ENCODE assay signal across 21 cellular contexts in the genomic region with DNA sequence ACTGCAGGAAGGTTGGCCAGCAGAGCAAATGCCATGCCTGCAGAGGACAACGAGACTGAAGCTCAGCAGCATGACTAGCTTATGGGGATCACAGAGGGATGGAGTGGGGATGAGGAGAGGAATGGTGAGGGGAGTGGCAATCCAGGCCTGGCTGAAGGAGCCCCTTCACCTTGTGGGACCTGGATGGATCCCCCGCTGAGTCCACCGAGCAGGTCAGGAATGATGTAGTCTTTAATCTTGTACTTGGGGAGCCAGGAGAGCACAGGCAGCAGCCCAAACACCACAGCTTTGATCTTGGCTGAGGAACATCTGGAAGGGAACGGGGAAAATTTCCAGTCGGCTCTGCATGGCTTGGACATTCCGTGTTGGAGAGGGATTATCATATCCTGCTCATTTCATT. TPM values are rescaled to one million over a fixed set of nuclear protein-coding genes. Genes with fewer than 3 reads are reported as not detected.
A peak's percentile ranks its signal among the peaks of the same experiment; 100 is the strongest.
DNase-seq lines count a peak whose midpoint lies in the region; ATAC-seq, FAIRE-seq and TF ChIP-seq lines count a peak whose summit lies in the region.
"Had no signal": no experiment of that assay in that cellular context is flagged by ENCODE, and none has a peak within 500 bp of the region (broad histone marks: within the 10 kb centered on the region; RNA-seq: fewer than 3 reads in every experiment).

No MANE protein-coding gene starts in this region.

- POLR2A ChIA-PET in PC-9 (lab: Charles Lee; ENCODE audit: unreplicated experiment) (no interaction called here), endothelial cell of umbilical vein (lab: Charles Lee) (no interaction called here)

- no peak overlapping the region for H3K4me3 Mint-ChIP-seq in progenitor cell of endocrine pancreas (ENCODE audit: low read depth)
- H3K4me3 Mint-ChIP-seq: CD8-positive, alpha-beta T cell had no signal

- no TSS peak for BruUV-seq in PC-9 (replicated peaks; lab: Mats Ljungman, UMichigan)
- no TSS peak for BruUV-seq in endothelial cell of umbilical vein (replicated peaks; lab: Mats Ljungman, UMichigan)

- H3K27ac Mint-ChIP-seq in progenitor cell of endocrine pancreas, result peak overlapping the region; percentile 97
- H3K27ac Mint-ChIP-seq: CD8-positive, alpha-beta T cell had no signal

- TF ChIP-seq CTCF in PC-9 (conservative IDR thresholded peaks at IDR 0.05) (no peak), endothelial cell of umbilical vein (IDR thresholded peaks at IDR 0.05; ENCODE audit: extremely low read depth in 1 of 2, insufficient read depth in 1 of 2, low read depth in 1 of 2, low read length in 2 of 2) (no peak), progenitor cell of endocrine pancreas (IDR thresholded peaks at IDR 0.05; ENCODE audit: unreplicated experiment) (no peak)

- no peak for ATAC-seq in GM21423 (IDR thresholded peaks at IDR 0.05; ENCODE audit: unreplicated experiment)
- no peak for ATAC-seq in GM18909 (IDR thresholded peaks at IDR 0.05; ENCODE audit: poor library complexity, unreplicated experiment)
- ATAC-seq: CD8-positive, alpha-beta T cell; Right ventricle myocardium inferior had no signal

- no peak for TF ChIP-seq POLR2A in endothelial cell of umbilical vein (IDR thresholded peaks at IDR 0.05; ENCODE audit: low read depth, low read length)

- H3K27me3 Mint-ChIP-seq in progenitor cell of endocrine pancreas, result peaks cover 5% of the 10 kb centered on the region

- H3K9me2 ChIP-seq in PC-9 (ENCODE audit: insufficient read depth), result 0 out of 2 replicates have a peak, but pooled peaks cover 5% of the 10 kb centered on the region

- H3K4me2 ChIP-seq in PC-9 (peak overlapping the region; percentile 69), endothelial cell of umbilical vein (ENCODE audit: insufficient read depth, low read length) (no peak overlapping the region)

- peak overlapping the region; percentile 87 for H2AFZ ChIP-seq in ACC112 (ENCODE audit: low read length, unreplicated experiment)
- 0 out of 2 replicates have a peak overlapping the region, but pooled peaks have one; percentile 63 for H2AFZ ChIP-seq in PC-9
- H2AFZ ChIP-seq in endothelial cell of umbilical vein (ENCODE audit: low read depth, low read length), result no peak overlapping the region

- dilution Hi-C loops in endothelial cell of umbilical vein (cut with MboI; ENCODE audit: extremely low pct_ligation_motif_present, low sequenced_read_pairs), result no loop called here

- no peaks in the 10 kb centered on the region for H3K9me3 ChIP-seq in PC-9 (ENCODE audit: insufficient read depth, low read depth)
- H3K9me3 ChIP-seq in endothelial cell of umbilical vein (replicated peaks; ENCODE audit: control insufficient read depth, insufficient read depth, low read length), result no peaks in the 10 kb centered on the region
- H3K9me3 ChIP-seq: HAP-1, Peyer's patch had no signal

- FAIRE-seq in endothelial cell of umbilical vein (lab: Jason Lieb, UNC), result no peak
- FAIRE-seq: GM12892, GM18507 had no signal

- no peaks in the 10 kb centered on the region for H3K9me1 ChIP-seq in endothelial cell of umbilical vein (replicated peaks; ENCODE audit: control insufficient read depth, extremely low read depth, insufficient read depth, low read length)

- H3K27ac ChIP-seq in ACC112 (ENCODE audit: low read depth, low read length) (peak overlapping the region; percentile 82), PC-9 (peak overlapping the region; percentile 99), endothelial cell of umbilical vein (ENCODE audit: insufficient read depth, low read depth, low read length) (peak overlapping the region; percentile 76)
- H3K27ac ChIP-seq: Peyer's patch had no signal

- H3K9me3 Mint-ChIP-seq in progenitor cell of endocrine pancreas (ENCODE audit: low read depth), result peaks cover 4% of the 10 kb centered on the region
- H3K9me3 Mint-ChIP-seq: CD8-positive, alpha-beta T cell had no signal

- H3K4me1 ChIP-seq in ACC112 (ENCODE audit: control insufficient read depth, insufficient read depth, low read length, unreplicated experiment) (peaks cover 44% of the 10 kb centered on the region), PC-9 (replicated peaks; ENCODE audit: insufficient read depth) (peaks cover 63% of the 10 kb centered on the region), endothelial cell of umbilical vein (ENCODE audit: control insufficient read depth, extremely low read depth, insufficient read depth, low read length) (peaks cover 34% of the 10 kb centered on the region)
- H3K4me1 ChIP-seq: Peyer's patch had no signal

- CTCF ChIA-PET in PC-9 (lab: Charles Lee), result interaction anchor here (0.6 to 1.1 kb wide), 2 partner anchors 35 to 45 kb away, joined by 3 to 4 read pairs; no protein-coding TSS in a partner anchor
- CTCF ChIA-PET in endothelial cell of umbilical vein (lab: Charles Lee), result interaction anchor here (2.3 to 27.5 kb wide), 2 partner anchors 14 to 49 kb away, joined by 10 to 1606 read pairs; no protein-coding TSS in a partner anchor

- H3K4me1 Mint-ChIP-seq in progenitor cell of endocrine pancreas (ENCODE audit: low read depth), result peaks cover 49% of the 10 kb centered on the region

- no peak overlapping the region for H3K9ac ChIP-seq in endothelial cell of umbilical vein (replicated peaks; ENCODE audit: extremely low read depth, insufficient read depth, low read length)

- DNase-seq in PC-9 (no peak), endothelial cell of umbilical vein (ENCODE audit: low read depth, low spot score) (no peak), progenitor cell of endocrine pancreas (ENCODE audit: low spot score, unreplicated experiment) (no peak), activated gamma-delta T cell treated with Interleukin-2 at 50 U/mL for 16 hours (no peak)
- no peak for DNase-seq in activated CD4-positive, alpha-beta T cell treated with anti-CD3 and anti-CD28 coated beads, Interleukin-2, amount 50 U/mL, for 48 hours
- DNase-seq: 8988T; CD8-positive, alpha-beta T cell; NCI-H1436; NCI-H2029; NCI-H526; Peyer's patch had no signal

- H3K36me3 Mint-ChIP-seq in progenitor cell of endocrine pancreas (ENCODE audit: insufficient read depth), result no peaks in the 10 kb centered on the region
- H3K36me3 Mint-ChIP-seq: CD8-positive, alpha-beta T cell had no signal

- H3F3A ChIP-seq in PC-9 (ENCODE audit: insufficient read depth, low read depth), result peaks cover 35% of the 10 kb centered on the region

- no peaks in the 10 kb centered on the region for H3K36me3 ChIP-seq in ACC112 (ENCODE audit: insufficient read depth, low read length)
- no peaks in the 10 kb centered on the region for H3K36me3 ChIP-seq in PC-9 (ENCODE audit: low read depth)
- no peaks in the 10 kb centered on the region for H3K36me3 ChIP-seq in endothelial cell of umbilical vein (ENCODE audit: control insufficient read depth in 2 of 2, extremely low read depth in 1 of 2, insufficient read depth in 2 of 2, low read length in 2 of 2)
- H3K36me3 ChIP-seq: HAP-1, Peyer's patch had no signal

- H3K27me3 ChIP-seq in ACC112 (ENCODE audit: insufficient read depth, low read length) (no peaks in the 10 kb centered on the region), PC-9 (ENCODE audit: insufficient read depth, low read depth) (no peaks in the 10 kb centered on the region), endothelial cell of umbilical vein (ENCODE audit: control insufficient read depth in 2 of 2, insufficient read depth in 2 of 2, low read length in 2 of 2) (no peaks in the 10 kb centered on the region)
- H3K27me3 ChIP-seq: Peyer's patch had no signal

- intact Hi-C loops in PC-9 (cut with micrococcal nuclease; ENCODE audit: unreplicated experiment), result no loop called here
- intact Hi-C loops in endothelial cell of umbilical vein (cut with micrococcal nuclease), result loop anchor here (1.0 kb wide), 1 partner anchor 119 kb away; the partner anchor contains the start of gene SLC41A1

- H3K4me3 ChIP-seq in ACC112 (ENCODE audit: low read depth, low read length) (no peak overlapping the region), PC-9 (no peak overlapping the region; the same call in 1 of the 2 replicates), endothelial cell of umbilical vein (replicated peaks in 1 of 3; ENCODE audit: insufficient read depth in 1 of 3, low read depth in 1 of 3, low read length in 3 of 3) (no peak overlapping the region)
- H3K4me3 ChIP-seq: HAP-1, Peyer's patch had no signal

- H3K79me2 ChIP-seq in ACC112 (ENCODE audit: control insufficient read depth, insufficient read depth, low read length, unreplicated experiment), result no peaks in the 10 kb centered on the region
- H3K79me2 ChIP-seq in PC-9 (ENCODE audit: low read depth), result no peaks in the 10 kb centered on the region
- no peaks in the 10 kb centered on the region for H3K79me2 ChIP-seq in endothelial cell of umbilical vein (ENCODE audit: control insufficient read depth, insufficient read depth, low read length)

- H4K20me1 ChIP-seq in PC-9 (ENCODE audit: insufficient read depth) (no peaks in the 10 kb centered on the region), endothelial cell of umbilical vein (replicated peaks; ENCODE audit: control insufficient read depth, extremely low read depth, insufficient read depth, low read length) (no peaks in the 10 kb centered on the region)

TF ChIP-seq in endothelial cell of umbilical vein, 7 proteins besides CTCF, POLR2A, EP300 and RAD21:
- TF ChIP-seq GATA2 (IDR thresholded peaks at IDR 0.05; ENCODE audit: insufficient read depth, insufficient read length, low read depth, low read length), result no peak
- no peak for TF ChIP-seq POLR2AphosphoS5 (IDR thresholded peaks at IDR 0.05; ENCODE audit: insufficient read depth, low read depth, low read length)
- no peak for TF ChIP-seq MYC (IDR thresholded peaks at IDR 0.05; ENCODE audit: low read depth, low read length)
- no peak for TF ChIP-seq MAX (IDR thresholded peaks at IDR 0.05; ENCODE audit: insufficient read depth, insufficient read length)
- TF ChIP-seq JUN (IDR thresholded peaks at IDR 0.05; ENCODE audit: borderline replicate concordance, insufficient read depth, insufficient read length, low read depth), result no peak
- no peak for TF ChIP-seq FOS (IDR thresholded peaks at IDR 0.05; ENCODE audit: borderline replicate concordance, insufficient read depth, low read length)
- TF ChIP-seq EZH2 (IDR thresholded peaks at IDR 0.05; ENCODE audit: borderline replicate concordance, low read depth, low read length, severe bottlenecking), result no peak

RNA-seq across cellular contexts. Expression of gene SLC26A9, which starts 10.5 kb away (rescaled TPM):
- total RNA-seq in PC-9 (2021) (0.98 and 1.0 TPM in 2 replicates), endothelial cell of umbilical vein (0.12 and 0.20 TPM in 2 replicates), progenitor cell of endocrine pancreas (2.9 and 3.2 TPM in 2 replicates)
- polyA plus RNA-seq in endothelial cell of umbilical vein, result 0.08 and 0.10 TPM in 2 replicates
- 0.06 and 0.10 TPM in 2 replicates for polyA plus RNA-seq in endothelial cell of umbilical vein (2011; cell fraction: cytosol; rRNA removed)
- 0.56 and 0.97 TPM in 2 replicates for polyA plus RNA-seq in endothelial cell of umbilical vein (2011; cell fraction: nucleus; rRNA removed)
- 0.14 and 0.28 TPM in 2 replicates for polyA plus RNA-seq in endothelial cell of umbilical vein (2012)
- 1.3 TPM in 1 of 2 replicates, not detected in the other for polyA minus RNA-seq in endothelial cell of umbilical vein
- polyA minus RNA-seq in endothelial cell of umbilical vein (2011; cell fraction: cytosol; rRNA and poly(A)+ RNA removed), result not detected
- not detected in 2 replicates for polyA minus RNA-seq in endothelial cell of umbilical vein (2011; cell fraction: nucleus; rRNA and poly(A)+ RNA removed)
- total RNA-seq: CD8-positive, alpha-beta T cell; IMR-90; M059J; Peyer's patch had no signal
- polyA plus RNA-seq: BJ, IMR-90 had no signal
